17 cellular contexts compared by ENCODE assay signal in the genomic region with DNA sequence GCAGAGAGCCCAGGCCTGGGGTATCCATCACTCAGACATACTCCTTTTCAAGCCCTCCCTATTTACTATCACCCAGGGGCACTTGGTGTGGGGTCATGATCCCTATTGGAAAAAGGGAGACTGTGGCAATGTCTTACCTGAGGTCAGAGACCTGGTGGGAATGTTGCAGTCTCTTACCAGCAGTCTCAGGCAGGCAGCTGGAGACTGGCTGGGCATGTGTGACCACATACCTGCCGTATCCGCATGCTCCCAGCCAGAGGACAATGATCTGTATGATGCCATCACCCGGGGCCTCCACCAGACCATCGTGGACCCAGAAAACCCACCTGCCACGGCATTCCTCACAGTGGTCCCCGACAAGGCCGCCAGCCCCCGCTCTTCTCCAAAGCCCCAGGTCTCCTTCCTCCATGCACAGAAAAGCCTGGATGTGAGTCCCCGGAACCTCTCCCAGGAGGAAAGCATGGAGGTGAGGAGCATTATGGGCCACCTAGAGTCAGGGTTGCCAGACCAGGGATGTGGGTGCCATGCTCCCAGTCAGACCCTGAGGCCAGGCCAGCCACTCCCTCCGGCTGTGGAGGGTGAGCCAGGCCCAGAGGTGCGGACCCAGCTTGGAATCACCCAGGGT. TPM values are rescaled to one million over a fixed set of nuclear protein-coding genes. Genes with fewer than 3 reads are reported as not detected.
DNase-seq lines count a peak whose midpoint lies in the region; ATAC-seq and TF ChIP-seq lines count a peak whose summit lies in the region.
"Had no signal": no experiment of that assay in that cellular context is flagged by ENCODE, and none has a peak within 500 bp of the region (broad histone marks: within the 10 kb centered on the region; RNA-seq: fewer than 3 reads in every experiment).

No MANE protein-coding gene starts in this region.

- TF ChIP-seq CTCF in Peyer's patch (IDR thresholded peaks at IDR 0.05) (no peak), spleen (IDR thresholded peaks at IDR 0.05 in 8 of 11, conservative IDR thresholded peaks at IDR 0.05 in 3 of 11) (no peak)

- H3K27ac ChIP-seq in Peyer's patch (no peak overlapping the region), spleen (no peak overlapping the region)
- H3K27ac ChIP-seq: BLaER1 treated with 17β-estradiol and CSF1 and Interleukin-3, amounts not matched to agents 10 nM and 100 nM had no signal

- H3K36me3 ChIP-seq in Peyer's patch (no peaks in the 10 kb centered on the region), spleen (no peaks in the 10 kb centered on the region)
- H3K36me3 ChIP-seq: BLaER1 treated with 17β-estradiol and CSF1 and Interleukin-3, amounts not matched to agents 10 nM and 100 nM had no signal

- TF ChIP-seq POLR2A in Peyer's patch (IDR thresholded peaks at IDR 0.05) (no peak), spleen (IDR thresholded peaks at IDR 0.05) (no peak)

- no peak for ATAC-seq in left lobe of liver
- ATAC-seq in SK-N-SH treated with all-trans-retinoic acid at 6 μM for 48 hours, result no peak
- ATAC-seq in GM21381 (IDR thresholded peaks at IDR 0.05; ENCODE audit: unreplicated experiment), result no peak
- ATAC-seq: GM12878, GM23338 had no signal

- DNase-seq in activated effector memory CD4-positive, alpha-beta T cell treated with anti-CD3 and anti-CD28 coated beads, Interleukin-2, amount 50 U/mL, for 16 hours, result peak; percentile 49
- DNase-seq in activated effector memory CD4-positive, alpha-beta T cell treated with Interleukin-2 at 50 U/mL for 16 hours, result no peak
- DNase-seq in Peyer's patch (peak in 2 of 3 donors; percentile 35 to 38), left lobe of liver (ENCODE audit: low spot score) (peak; percentile 29), spleen (peak; percentile 44)
- no peak for DNase-seq in stimulated activated CD4-positive, alpha-beta T cell treated with anti-CD3 and anti-CD28 coated beads, Interleukin-4, amount 100 ng/mL, for 4 hours
- DNase-seq: ACHN; CD4-positive, CD25-positive, alpha-beta regulatory T cell; DMS 273 treated with DMSO at 0.1 percent for 48 hours had no signal

- intact Hi-C loops in spleen (cut with DNase I; ENCODE audit: low total_unique reads), result no loop called here

- H3K27me3 ChIP-seq in Peyer's patch (no peaks in the 10 kb centered on the region), spleen (replicated peaks in 1 of 7) (no peaks in the 10 kb centered on the region)
- H3K27me3 ChIP-seq: BLaER1 treated with 17β-estradiol and CSF1 and Interleukin-3, amounts not matched to agents 10 nM and 100 nM had no signal

- H3K4me3 ChIP-seq in Peyer's patch, result no peak overlapping the region
- H3K4me3 ChIP-seq in spleen, result no peak overlapping the region
- H3K4me3 ChIP-seq: BLaER1 treated with 17β-estradiol and CSF1 and Interleukin-3, amounts not matched to agents 10 nM and 100 nM; GM12878; GM23338 had no signal

- H3K9me3 ChIP-seq in Peyer's patch (no peaks in the 10 kb centered on the region), spleen (no peaks in the 10 kb centered on the region)
- H3K9me3 ChIP-seq: BLaER1 treated with 17β-estradiol and CSF1 and Interleukin-3, amounts not matched to agents 10 nM and 100 nM had no signal

- whole genome bisulfite sequencing in spleen, 5 donors, result 92 to 97% (median 94%) methylated on average over 9 to 11 of the region's 11 CpGs

- H3K4me1 ChIP-seq in Peyer's patch (peaks cover 0 to 9% (median 3%) of the 10 kb centered on the region in 4 donors), spleen (peaks cover 4 to 18% (median 10%) of the 10 kb centered on the region in 6 donors)

TF ChIP-seq in SK-N-SH treated with all-trans-retinoic acid at 6 μM for 48 hours, 23 proteins besides CTCF, POLR2A, EP300 and RAD21:
- TF ChIP-seq ZNF8 (CRISPR knock-in tag; IDR thresholded peaks at IDR 0.05) (no peak), TCF4 (CRISPR knock-in tag; IDR thresholded peaks at IDR 0.05; ENCODE audit: borderline replicate concordance) (no peak), CREB5 (CRISPR knock-in tag; IDR thresholded peaks at IDR 0.05; ENCODE audit: low read depth) (no peak), ZNF565 (CRISPR knock-in tag; conservative IDR thresholded peaks at IDR 0.05; ENCODE audit: low read depth) (no peak), SNAI2 (CRISPR knock-in tag; IDR thresholded peaks at IDR 0.05) (no peak), ZFP3 (CRISPR knock-in tag; IDR thresholded peaks at IDR 0.05) (no peak), ARNTL (CRISPR knock-in tag; IDR thresholded peaks at IDR 0.05; ENCODE audit: borderline replicate concordance, low read depth) (no peak), ISL1 (CRISPR knock-in tag; IDR thresholded peaks at IDR 0.05) (no peak), ZC3H10 (CRISPR knock-in tag; IDR thresholded peaks at IDR 0.05) (no peak), CSDC2 (CRISPR knock-in tag; IDR thresholded peaks at IDR 0.05) (no peak), GLIS3 (CRISPR knock-in tag; IDR thresholded peaks at IDR 0.05) (no peak), POU6F1 (CRISPR knock-in tag; IDR thresholded peaks at IDR 0.05; ENCODE audit: borderline replicate concordance, low read depth) (no peak), TSHZ2 (CRISPR knock-in tag; IDR thresholded peaks at IDR 0.05) (no peak)
- TF ChIP-seq, protein P1, sequence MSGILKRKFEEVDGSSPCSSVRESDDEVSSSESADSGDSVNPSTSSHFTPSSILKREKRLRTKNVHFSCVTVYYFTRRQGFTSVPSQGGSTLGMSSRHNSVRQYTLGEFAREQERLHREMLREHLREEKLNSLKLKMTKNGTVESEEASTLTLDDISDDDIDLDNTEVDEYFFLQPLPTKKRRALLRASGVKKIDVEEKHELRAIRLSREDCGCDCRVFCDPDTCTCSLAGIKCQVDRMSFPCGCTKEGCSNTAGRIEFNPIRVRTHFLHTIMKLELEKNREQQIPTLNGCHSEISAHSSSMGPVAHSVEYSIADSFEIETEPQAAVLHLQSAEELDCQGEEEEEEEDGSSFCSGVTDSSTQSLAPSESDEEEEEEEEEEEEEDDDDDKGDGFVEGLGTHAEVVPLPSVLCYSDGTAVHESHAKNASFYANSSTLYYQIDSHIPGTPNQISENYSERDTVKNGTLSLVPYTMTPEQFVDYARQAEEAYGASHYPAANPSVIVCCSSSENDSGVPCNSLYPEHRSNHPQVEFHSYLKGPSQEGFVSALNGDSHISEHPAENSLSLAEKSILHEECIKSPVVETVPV (CRISPR knock-in tag; IDR thresholded peaks at IDR 0.05), result no peak

RNA-seq across cellular contexts. Expression of gene SH2D7, which starts 5.9 kb away (rescaled TPM):
- total RNA-seq in Peyer's patch (1 to 10 TPM; 3.3 to 7.7 (median 4.6) TPM), left lobe of liver (not detected), spleen (not detected)
- not detected for polyA plus RNA-seq in spleen
- total RNA-seq: A172; CD4-positive, CD25-positive, alpha-beta regulatory T cell; Daoy; GM23338; H7 had no signal

RNA-seq across cellular contexts. Expression of gene TBC1D2B, which starts 20.7 kb away (rescaled TPM):
- 10 to 100 TPM; 52.9 to 94.9 (median 72.4) TPM for total RNA-seq in Peyer's patch
- total RNA-seq in left lobe of liver, result 50.4 TPM
- 100 to 1,000 TPM in 5 of 7 donors, 10 to 100 TPM in 2; 88.7 to 131 (median 106) TPM for total RNA-seq in spleen
- polyA plus RNA-seq in spleen, result 10 to 100 TPM in 2 of 3 donors, 1 to 10 TPM in 1; 9.4 to 19.4 (median 10.0) TPM

RNA-seq across cellular contexts. Expression of gene CIB2, which starts 33.0 kb away (rescaled TPM):
- total RNA-seq in Peyer's patch, result 10 to 100 TPM; 17.5 to 70.9 (median 21.0) TPM
- total RNA-seq in left lobe of liver, result 0.20 TPM
- 1 to 10 TPM; 1.0 to 5.0 (median 3.5) TPM for total RNA-seq in spleen
- 1 to 10 TPM; 1.7 to 3.2 (median 3.1) TPM for polyA plus RNA-seq in spleen

RNA-seq across cellular contexts. Expression of gene IDH3A, which starts 50.9 kb away (rescaled TPM):
- total RNA-seq in Peyer's patch (100 to 1,000 TPM; 102 to 175 (median 118) TPM), left lobe of liver (29.4 TPM), spleen (10 to 100 TPM; 63.9 to 90.7 (median 74.0) TPM)
- polyA plus RNA-seq in spleen, result 10 to 100 TPM; 27.6 to 36.5 (median 31.7) TPM

Comparison
In these comparisons a context has a peak if more than half of its experiments do, and no peak if none do; other contexts are left out.
1. DNase-seq: peak in activated effector memory CD4-positive, alpha-beta T cell treated with anti-CD3 and anti-CD28 coated beads, Interleukin-2, amount 50 U/mL, for 16 hours (single experiment), Peyer's patch (2 of 3), left lobe of liver (single experiment) and spleen (single experiment); none in activated effector memory CD4-positive, alpha-beta T cell treated with Interleukin-2 at 50 U/mL for 16 hours (single experiment) and stimulated activated CD4-positive, alpha-beta T cell treated with anti-CD3 and anti-CD28 coated beads, Interleukin-4, amount 100 ng/mL, for 4 hours (0 of 2).